ENCODE assay signal across 21 cellular contexts in the genomic region with DNA sequence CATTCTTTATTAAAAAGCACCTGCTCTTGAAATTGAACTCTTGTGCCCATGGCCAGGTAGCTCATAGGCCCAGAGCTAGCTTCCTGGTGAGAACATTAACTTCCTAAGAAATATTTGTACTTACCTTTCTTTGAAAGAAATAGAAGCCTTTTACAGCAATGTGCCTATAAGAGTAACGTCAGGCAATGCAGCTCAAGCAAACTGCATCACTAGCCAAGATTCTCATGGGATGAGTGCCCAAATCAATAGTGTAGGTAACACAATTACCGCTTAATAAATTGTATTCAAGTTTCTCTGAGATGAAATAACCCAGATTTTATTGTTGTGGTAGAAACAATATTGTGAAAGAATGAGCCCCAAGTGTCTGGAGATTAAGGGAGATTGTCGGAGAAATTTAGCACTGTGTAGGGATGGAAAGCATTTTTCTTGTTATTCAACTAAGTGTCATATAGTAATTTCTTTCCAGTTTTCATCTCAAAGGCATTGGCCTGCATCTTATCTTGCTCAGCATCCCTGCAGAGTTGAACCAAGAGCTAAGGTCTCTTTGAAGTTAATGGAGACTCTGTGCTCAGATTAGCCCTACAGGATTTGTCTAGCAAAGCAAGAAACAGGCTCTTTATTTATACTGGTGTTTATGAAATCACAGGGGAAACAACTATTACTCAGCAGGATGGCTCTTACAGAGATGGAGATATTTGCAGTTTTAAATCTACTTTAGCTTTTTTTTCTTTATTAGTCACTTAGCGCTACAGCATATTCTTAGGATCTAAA.
"Had no signal": no experiment of that assay in that cellular context is flagged by ENCODE, and none has a peak within 500 bp of the region (broad histone marks: within the 10 kb centered on the region; RNA-seq: fewer than 3 reads in every experiment).

No MANE protein-coding gene starts in this region.

- H3K4me1 ChIP-seq: adrenal gland, esophagus muscularis mucosa, right atrium auricular region, vagina had no signal

- H3K27me3 ChIP-seq: adrenal gland, esophagus muscularis mucosa, right atrium auricular region, tibial nerve, vagina had no signal

- H3K4me3 ChIP-seq: adrenal gland, coronary artery, esophagus muscularis mucosa, left ventricle myocardium inferior, right atrium auricular region, tibial nerve, vagina had no signal

- H3K9me3 ChIP-seq: adrenal gland had no signal

- ATAC-seq: activated CD8-positive, alpha-beta T cell treated with anti-CD3 and anti-CD28 coated beads for 36 hours; activated T-cell treated with anti-CD3 and anti-CD28 coated beads, Interleukin-2, amount 50 U/mL, for 4 hours; T-helper 17 cell had no signal

- DNase-seq: activated B cell treated with CpG ODN at 0.5 μM for 24 hours; activated CD4-positive, alpha-beta T cell treated with anti-CD3 and anti-CD28 coated beads for 48 hours; activated CD8-positive, alpha-beta T cell treated with anti-CD3 and anti-CD28 coated beads for 36 hours; activated effector memory CD4-positive, alpha-beta T cell treated with Interleukin-2 at 50 U/mL for 16 hours; activated T-cell treated with anti-CD3 and anti-CD28 coated beads, Interleukin-2, amount 50 U/mL, for 4 hours; adrenal gland; glutamatergic neuron; hypothalamus; left ventricle myocardium inferior; posterior cingulate gyrus; small intestine; stimulated activated CD4-positive, alpha-beta T cell treated with anti-CD3 and anti-CD28 coated beads, Interleukin-4, amount 100 ng/mL, for 4 hours; stimulated activated CD8-positive, alpha-beta memory T cell treated with anti-CD3 and anti-CD28 coated beads, Interleukin-4, amount 100 ng/mL, for 48 hours; stimulated activated naive CD4-positive, alpha-beta T cell treated with Interleukin-2 at 50 U/mL for 16 hours; substantia nigra; T-helper 17 cell had no signal

- FAIRE-seq: small intestine had no signal

- H3K27ac ChIP-seq: adrenal gland, coronary artery, esophagus muscularis mucosa, left ventricle myocardium inferior, right atrium auricular region, tibial nerve, vagina had no signal

- H3K36me3 ChIP-seq: adrenal gland, esophagus muscularis mucosa, right atrium auricular region, tibial nerve, vagina had no signal
